Comparison of ENCODE assay signal across 8 cellular contexts in genomic region chr19:4969292-4969771, GRCh38.
DNase-seq lines count a peak whose midpoint lies in the region; ATAC-seq and TF ChIP-seq lines count a peak whose summit lies in the region.

No MANE protein-coding gene starts in this region.

- ATAC-seq in HG02763 (IDR thresholded peaks at IDR 0.05; ENCODE audit: unreplicated experiment) (peak; percentile 11), HG02623 (IDR thresholded peaks at IDR 0.05; ENCODE audit: unreplicated experiment) (no peak), GM19328 (IDR thresholded peaks at IDR 0.05; ENCODE audit: unreplicated experiment) (no peak)

- in situ Hi-C loops in brain microvascular endothelial cell (cut with HindIII; ENCODE audit: low pct_ligation_motif_present, low sequenced_read_pairs) = no loop called here

- H3K4me3 ChIP-seq in AG10803 (ENCODE audit: low read length) (peak overlapping the region; percentile 82), brain microvascular endothelial cell (ENCODE audit: low read depth, low read length) (peak overlapping the region; percentile 71), muscle layer of colon (ENCODE audit: low read depth in 1 of 2, low read length in 2 of 2) (peak overlapping the region; percentile 57 to 75)

- no peaks in the 10 kb centered on the region for H3K9me3 ChIP-seq in muscle layer of colon (ENCODE audit: low read length)

- no peak for TF ChIP-seq CTCF in AG10803 (conservative IDR thresholded peaks at IDR 0.05; ENCODE audit: low read length)
- no peak for TF ChIP-seq CTCF in brain microvascular endothelial cell (IDR thresholded peaks at IDR 0.05; ENCODE audit: low read depth, low read length, missing control alignments)

- H3K27ac ChIP-seq in brain microvascular endothelial cell (no peak overlapping the region), muscle layer of colon (ENCODE audit: low read depth, low read length) (peak overlapping the region; percentile 71)

- DNase-seq in AG10803 (ENCODE audit: low read depth) = no peak
- no peak for DNase-seq in brain microvascular endothelial cell
- DNase-seq in T1000 (lab: John Stamatoyannopoulos, UW) = no peak
- no peak for DNase-seq in medulla oblongata (ENCODE audit: extremely low spot score)

- H3K27me3 ChIP-seq in brain microvascular endothelial cell (replicated peaks) (no peaks in the 10 kb centered on the region), muscle layer of colon (ENCODE audit: control insufficient read depth in 1 of 2, insufficient read depth in 2 of 2, low read length in 2 of 2) (no peaks in the 10 kb centered on the region)

- peak overlapping the region; percentile 40 for H3K9ac ChIP-seq in muscle layer of colon (ENCODE audit: low read length)

- peaks cover 30% of the 10 kb centered on the region for H3K4me1 ChIP-seq in muscle layer of colon (ENCODE audit: insufficient read depth, low read length)

- no peaks in the 10 kb centered on the region for H3K36me3 ChIP-seq in brain microvascular endothelial cell (replicated peaks)
- H3K36me3 ChIP-seq in muscle layer of colon (ENCODE audit: insufficient read depth, low read length) = no peaks in the 10 kb centered on the region
